ENCODE assay signal across 12 cellular contexts in genomic region chr11:111976119-111976518, GRCh38. TPM values are rescaled to one million over a fixed set of nuclear protein-coding genes. Genes with fewer than 3 reads are reported as not detected.
DNase-seq lines count a peak whose midpoint lies in the region; TF ChIP-seq lines count a peak whose summit lies in the region.
"Had no signal": no experiment of that assay in that cellular context is flagged by ENCODE, and none has a peak within 500 bp of the region (broad histone marks: within the 10 kb centered on the region; RNA-seq: fewer than 3 reads in every experiment).

No MANE protein-coding gene starts in this region.

- intact Hi-C loops in ascending aorta (cut with DNase I) (loop anchor here (2.0 to 5.0 kb wide), 3 partner anchors 41 to 105 kb away; partner anchors contain the start of genes ALG9, NKAPD1 and PIH1D2), posterior vena cava (cut with DNase I) (loop anchor here in 1 of 2 donors (5.0 to 10.0 kb wide), 2 partner anchors 39 to 101 kb away; partner anchors contain the start of genes ALG9, CFAP68, DIXDC1 and FDXACB1)

- no peak overlapping the region for H3K27ac Mint-ChIP-seq in T-helper 1 cell treated with Interleukin-12 subunit alpha and Interleukin-12 subunit beta and Interleukin-4 antibody, amounts not matched to agents 30 μg/mL and 1 μg/mL, for 36 hours
- H3K27ac Mint-ChIP-seq: stimulated activated naive B cell treated with anti-CD40 and anti-IgM and Interleukin-4, amounts not matched to agents 10 μg/mL and 1 μg/mL and 100 μg/mL, for 72 hours had no signal

- no peaks in the 10 kb centered on the region for H3K4me1 Mint-ChIP-seq in T-helper 1 cell treated with Interleukin-12 subunit alpha and Interleukin-12 subunit beta and Interleukin-4 antibody, amounts not matched to agents 30 μg/mL and 1 μg/mL, for 36 hours (ENCODE audit: low read depth)

- no peak overlapping the region for H3K18ac ChIP-seq in mesenchymal stem cell (ENCODE audit: low read depth in 1 of 2, low read length in 2 of 2)

- H3K36me3 ChIP-seq in ascending aorta (peaks cover 4 to 11% of the 10 kb centered on the region in 2 donors), mesenchymal stem cell (ENCODE audit: control insufficient read depth in 1 of 2, insufficient read depth in 2 of 2, low read depth in 1 of 2, low read length in 2 of 2) (peaks cover 12 to 15% of the 10 kb centered on the region in 2 experiments)

- DNase-seq in T-helper 1 cell: no peak
- DNase-seq in ascending aorta (ENCODE audit: low spot score in 2 of 2): no peak
- DNase-seq in substantia nigra (lab: John Stamatoyannopoulos, UW): no peak
- no peak for DNase-seq in mesenchymal stem cell
- DNase-seq in posterior vena cava (ENCODE audit: low spot score): no peak
- no peak for DNase-seq in NK-92 (lab: John Stamatoyannopoulos, UW; ENCODE audit: unreplicated experiment)
- DNase-seq: activated gamma-delta T cell; kidney glomerular epithelial cell; NCI-H1105 treated with DMSO at 0.1 percent for 48 hours; stimulated activated naive B cell treated with anti-CD40 and anti-IgM and Interleukin-4, amounts not matched to agents 10 μg/mL and 1 μg/mL and 100 μg/mL, for 72 hours had no signal

- peaks cover 10% of the 10 kb centered on the region for H3K79me1 ChIP-seq in mesenchymal stem cell (replicated peaks; ENCODE audit: low read length, poor library complexity, severe bottlenecking)

- H4K8ac ChIP-seq in mesenchymal stem cell (ENCODE audit: low read length): no peak overlapping the region

- peak overlapping the region; percentile 58 to 97 for H3K4me3 ChIP-seq in ascending aorta
- H3K4me3 ChIP-seq in mesenchymal stem cell (ENCODE audit: insufficient read depth in 1 of 2, low read depth in 1 of 2, low read length in 2 of 2): no peak overlapping the region

- H4K91ac ChIP-seq in mesenchymal stem cell (ENCODE audit: low read length): no peak overlapping the region

- no peak overlapping the region for H2AFZ ChIP-seq in mesenchymal stem cell (ENCODE audit: low read depth, low read length)

- no peak for TF ChIP-seq CTCF in ascending aorta (IDR thresholded peaks at IDR 0.05)

- no peaks in the 10 kb centered on the region for H3K27me3 ChIP-seq in ascending aorta
- no peaks in the 10 kb centered on the region for H3K27me3 ChIP-seq in layer of hippocampus (ENCODE audit: control insufficient read depth, insufficient read depth, low read length)
- H3K27me3 ChIP-seq in mesenchymal stem cell (ENCODE audit: control insufficient read depth in 1 of 2, insufficient read depth in 1 of 2, low read length in 2 of 2): no peaks in the 10 kb centered on the region

- no peak overlapping the region for H2AK5ac ChIP-seq in mesenchymal stem cell (ENCODE audit: low read length, severe bottlenecking)

- WGBS in mesenchymal stem cell: 98% methylated on average over 1 of the region's 2 CpGs

- H3K4ac ChIP-seq in mesenchymal stem cell (ENCODE audit: low read depth in 1 of 2, low read length in 2 of 2): peak overlapping the region in 1 of 2 experiments; percentile 8

- H3K4me1 ChIP-seq in ascending aorta (peaks cover 3 to 20% of the 10 kb centered on the region in 2 donors), mesenchymal stem cell (ENCODE audit: control insufficient read depth, insufficient read depth, low read depth, low read length) (peaks cover 13% of the 10 kb centered on the region)

- H3K9me3 Mint-ChIP-seq in T-helper 1 cell treated with Interleukin-12 subunit alpha and Interleukin-12 subunit beta and Interleukin-4 antibody, amounts not matched to agents 30 μg/mL and 1 μg/mL, for 36 hours: no peaks in the 10 kb centered on the region
- H3K9me3 Mint-ChIP-seq: stimulated activated naive B cell treated with anti-CD40 and anti-IgM and Interleukin-4, amounts not matched to agents 10 μg/mL and 1 μg/mL and 100 μg/mL, for 72 hours had no signal

- H3K36me3 Mint-ChIP-seq in T-helper 1 cell treated with Interleukin-12 subunit alpha and Interleukin-12 subunit beta and Interleukin-4 antibody, amounts not matched to agents 30 μg/mL and 1 μg/mL, for 36 hours (ENCODE audit: low read depth): peaks cover 1% of the 10 kb centered on the region
- H3K36me3 Mint-ChIP-seq: stimulated activated naive B cell treated with anti-CD40 and anti-IgM and Interleukin-4, amounts not matched to agents 10 μg/mL and 1 μg/mL and 100 μg/mL, for 72 hours had no signal

- peak overlapping the region in 1 of 2 experiments; percentile 48 for H2BK12ac ChIP-seq in mesenchymal stem cell (ENCODE audit: low read length in 2 of 2)

- peak overlapping the region; percentile 61 for H3K4me3 Mint-ChIP-seq in T-helper 1 cell treated with Interleukin-12 subunit alpha and Interleukin-12 subunit beta and Interleukin-4 antibody, amounts not matched to agents 30 μg/mL and 1 μg/mL, for 36 hours

- H3K9ac ChIP-seq in mesenchymal stem cell (ENCODE audit: low read length): no peak overlapping the region

- no peak overlapping the region for H2BK120ac ChIP-seq in mesenchymal stem cell (ENCODE audit: low read depth, low read length)

- H3K27ac ChIP-seq in ascending aorta (peak overlapping the region; percentile 92 to 99), layer of hippocampus (ENCODE audit: low read depth, low read length) (peak overlapping the region; percentile 97), substantia nigra (ENCODE audit: low read depth, low read length, poor library complexity, severe bottlenecking) (peak overlapping the region; percentile 99), mesenchymal stem cell (ENCODE audit: low read length, poor library complexity, severe bottlenecking) (no peak overlapping the region)

- H2BK5ac ChIP-seq in mesenchymal stem cell (ENCODE audit: low read depth, low read length, poor library complexity, severe bottlenecking): no peak overlapping the region

- no peak overlapping the region for H3K23ac ChIP-seq in mesenchymal stem cell (ENCODE audit: low read length in 2 of 2)

- H3K9me3 ChIP-seq in ascending aorta (no peaks in the 10 kb centered on the region), mesenchymal stem cell (ENCODE audit: control insufficient read depth, low read length) (no peaks in the 10 kb centered on the region)

- H2BK15ac ChIP-seq in mesenchymal stem cell (ENCODE audit: low read depth, poor library complexity, severe bottlenecking): no peak overlapping the region

- no peak overlapping the region for H3K14ac ChIP-seq in mesenchymal stem cell (ENCODE audit: low read length in 2 of 2)

- peaks cover 10% of the 10 kb centered on the region for H3K27me3 Mint-ChIP-seq in T-helper 1 cell treated with Interleukin-12 subunit alpha and Interleukin-12 subunit beta and Interleukin-4 antibody, amounts not matched to agents 30 μg/mL and 1 μg/mL, for 36 hours (ENCODE audit: low read depth)

- H3K4me2 ChIP-seq in mesenchymal stem cell (ENCODE audit: low read length, poor library complexity, severe bottlenecking): no peak overlapping the region

RNA-seq across cellular contexts. Expression of gene DIXDC1, which starts 39.0 kb away (rescaled TPM):
- 48.9 TPM for total RNA-seq in ascending aorta
- polyA plus RNA-seq in mesenchymal stem cell (2013, experiment 1 of 2): 8.6 TPM
- polyA plus RNA-seq in mesenchymal stem cell (2013, experiment 2 of 2): 8.7 TPM
- total RNA-seq in posterior vena cava: 10 to 100 TPM; 40.5 to 44.5 TPM

RNA-seq across cellular contexts. Expression of gene DLAT, which starts 49.1 kb away (rescaled TPM):
- total RNA-seq in ascending aorta (21.3 TPM), posterior vena cava (10 to 100 TPM; 22.8 to 25.5 TPM)
- 25.9 TPM for polyA plus RNA-seq in mesenchymal stem cell (2013, experiment 1 of 2)
- 25.7 TPM for polyA plus RNA-seq in mesenchymal stem cell (2013, experiment 2 of 2)

RNA-seq across cellular contexts. Expression of gene C11orf52, which starts 57.4 kb away (rescaled TPM):
- total RNA-seq in ascending aorta (not detected), posterior vena cava (1 to 10 TPM; 1.6 to 1.7 TPM)
- 0.41 TPM for polyA plus RNA-seq in mesenchymal stem cell (2013, experiment 1 of 2)
- polyA plus RNA-seq in mesenchymal stem cell (2013, experiment 2 of 2): 0.30 TPM

Comparison
In these comparisons a context has a peak if more than half of its experiments do, and no peak if none do; other contexts are left out.
1. H3K4me3 ChIP-seq: peak in ascending aorta (2 of 2); none in mesenchymal stem cell (0 of 2).